In genomic region chr4:184538023-184538599, GRCh38 we compare ENCODE assay signal across 8 cellular contexts.
DNase-seq lines count a peak whose midpoint lies in the region; ATAC-seq and TF ChIP-seq lines count a peak whose summit lies in the region.

No MANE protein-coding gene starts in this region.

- intact Hi-C loops in dendritic cell treated with granulocyte-macrophage colony-stimulating factor and Interleukin-4, amounts not matched to agents 40 ng/mL and 50 ng/mL, for 4 days (cut with micrococcal nuclease): loop anchor here (1.0 to 5.0 kb wide), 4 partner anchors 146 to 274 kb away; no protein-coding TSS in a partner anchor

- 2% methylated on average over 18 of the region's 18 CpGs for WGBS in liver

- H3K27ac ChIP-seq in liver (ENCODE audit: low read depth in 1 of 2, low read length in 2 of 2): peak overlapping the region; percentile 88 to 98

- peak overlapping the region; percentile 74 to 86 (median 79) for H3K4me3 ChIP-seq in liver (ENCODE audit: low read depth in 1 of 3, low read length in 3 of 3)

- H3K4me1 Mint-ChIP-seq in dendritic cell treated with granulocyte-macrophage colony-stimulating factor and Interleukin-4, amounts not matched to agents 40 ng/mL and 50 ng/mL, for 4 days (ENCODE audit: low read depth): peaks cover 31% of the 10 kb centered on the region

- H3K4me3 Mint-ChIP-seq in dendritic cell treated with granulocyte-macrophage colony-stimulating factor and Interleukin-4, amounts not matched to agents 40 ng/mL and 50 ng/mL, for 4 days: peak overlapping the region; percentile 92

- TF ChIP-seq RAD21 in liver (IDR thresholded peaks at IDR 0.05): peak; percentile 91 to 93

- no peaks in the 10 kb centered on the region for H3K27me3 Mint-ChIP-seq in dendritic cell treated with granulocyte-macrophage colony-stimulating factor and Interleukin-4, amounts not matched to agents 40 ng/mL and 50 ng/mL, for 4 days

- DNase-seq in AG20443 (ENCODE audit: low spot score) (peak; percentile 86), NCI-H510A treated with DMSO at 0.1 percent for 48 hours (lab: John Stamatoyannopoulos, UW) (peak; percentile 66)
- DNase-seq in activated CD4-positive, alpha-beta T cell treated with anti-CD3 and anti-CD28 coated beads for 48 hours: peak; percentile 67
- peak; percentile 42 for DNase-seq in stimulated activated CD4-positive, alpha-beta T cell treated with anti-CD3 and anti-CD28 coated beads, Interleukin-4, amount 100 ng/mL, for 1 hour

- peaks cover 0 to 42% (median 10%) of the 10 kb centered on the region in 4 donors for H3K4me1 ChIP-seq in liver (ENCODE audit: control insufficient read depth in 4 of 4, insufficient read depth in 4 of 4, low read length in 3 of 4)

- H3K9me3 ChIP-seq in liver (ENCODE audit: control insufficient read depth in 4 of 4, low read length in 3 of 4): no peaks in the 10 kb centered on the region

- H3K9ac ChIP-seq in liver (ENCODE audit: low read depth in 1 of 2, low read length in 2 of 2): peak overlapping the region; percentile 96 to 99

- peak overlapping the region; percentile 97 for H3K27ac Mint-ChIP-seq in dendritic cell treated with granulocyte-macrophage colony-stimulating factor and Interleukin-4, amounts not matched to agents 40 ng/mL and 50 ng/mL, for 4 days

- peaks cover 0 to 2% (median 0%) of the 10 kb centered on the region in 4 donors for H3K36me3 ChIP-seq in liver (ENCODE audit: control insufficient read depth in 4 of 4, insufficient read depth in 3 of 4, low read depth in 1 of 4, low read length in 3 of 4)

- peaks cover 12% of the 10 kb centered on the region for H3K36me3 Mint-ChIP-seq in dendritic cell treated with granulocyte-macrophage colony-stimulating factor and Interleukin-4, amounts not matched to agents 40 ng/mL and 50 ng/mL, for 4 days (ENCODE audit: low read depth)

- no peaks in the 10 kb centered on the region for H3K9me3 Mint-ChIP-seq in dendritic cell treated with granulocyte-macrophage colony-stimulating factor and Interleukin-4, amounts not matched to agents 40 ng/mL and 50 ng/mL, for 4 days

- ATAC-seq in GM19023 (IDR thresholded peaks at IDR 0.05; ENCODE audit: unreplicated experiment): peak; percentile 56
- ATAC-seq in HG03342 (IDR thresholded peaks at IDR 0.05; ENCODE audit: unreplicated experiment): peak; percentile 48

- peak; percentile 78 for TF ChIP-seq CTCF in liver (IDR thresholded peaks at IDR 0.05; ENCODE audit: low read depth, low read length, missing input control)

- no peaks in the 10 kb centered on the region for H3K27me3 ChIP-seq in liver (ENCODE audit: control insufficient read depth in 4 of 4, insufficient read depth in 4 of 4, low read length in 3 of 4)

TF ChIP-seq in liver, 16 proteins besides CTCF, POLR2A, EP300 and RAD21:
- TF ChIP-seq, protein P1, sequence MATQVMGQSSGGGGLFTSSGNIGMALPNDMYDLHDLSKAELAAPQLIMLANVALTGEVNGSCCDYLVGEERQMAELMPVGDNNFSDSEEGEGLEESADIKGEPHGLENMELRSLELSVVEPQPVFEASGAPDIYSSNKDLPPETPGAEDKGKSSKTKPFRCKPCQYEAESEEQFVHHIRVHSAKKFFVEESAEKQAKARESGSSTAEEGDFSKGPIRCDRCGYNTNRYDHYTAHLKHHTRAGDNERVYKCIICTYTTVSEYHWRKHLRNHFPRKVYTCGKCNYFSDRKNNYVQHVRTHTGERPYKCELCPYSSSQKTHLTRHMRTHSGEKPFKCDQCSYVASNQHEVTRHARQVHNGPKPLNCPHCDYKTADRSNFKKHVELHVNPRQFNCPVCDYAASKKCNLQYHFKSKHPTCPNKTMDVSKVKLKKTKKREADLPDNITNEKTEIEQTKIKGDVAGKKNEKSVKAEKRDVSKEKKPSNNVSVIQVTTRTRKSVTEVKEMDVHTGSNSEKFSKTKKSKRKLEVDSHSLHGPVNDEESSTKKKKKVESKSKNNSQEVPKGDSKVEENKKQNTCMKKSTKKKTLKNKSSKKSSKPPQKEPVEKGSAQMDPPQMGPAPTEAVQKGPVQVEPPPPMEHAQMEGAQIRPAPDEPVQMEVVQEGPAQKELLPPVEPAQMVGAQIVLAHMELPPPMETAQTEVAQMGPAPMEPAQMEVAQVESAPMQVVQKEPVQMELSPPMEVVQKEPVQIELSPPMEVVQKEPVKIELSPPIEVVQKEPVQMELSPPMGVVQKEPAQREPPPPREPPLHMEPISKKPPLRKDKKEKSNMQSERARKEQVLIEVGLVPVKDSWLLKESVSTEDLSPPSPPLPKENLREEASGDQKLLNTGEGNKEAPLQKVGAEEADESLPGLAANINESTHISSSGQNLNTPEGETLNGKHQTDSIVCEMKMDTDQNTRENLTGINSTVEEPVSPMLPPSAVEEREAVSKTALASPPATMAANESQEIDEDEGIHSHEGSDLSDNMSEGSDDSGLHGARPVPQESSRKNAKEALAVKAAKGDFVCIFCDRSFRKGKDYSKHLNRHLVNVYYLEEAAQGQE (IDR thresholded peaks at IDR 0.05): no peak
- TF ChIP-seq SP1 (IDR thresholded peaks at IDR 0.05) (peak; percentile 68), GABPA (IDR thresholded peaks at IDR 0.05 in 1 of 2, conservative IDR thresholded peaks at IDR 0.05 in 1 of 2) (no peak), YY1 (IDR thresholded peaks at IDR 0.05) (no peak), TAF1 (conservative IDR thresholded peaks at IDR 0.05) (peak; percentile 40), RXRA (IDR thresholded peaks at IDR 0.05) (peak; percentile 41 to 82), HNF4G (IDR thresholded peaks at IDR 0.05) (no peak), NR2F2 (IDR thresholded peaks at IDR 0.05) (no peak), MAX (IDR thresholded peaks at IDR 0.05) (peak; percentile 28), HNF4A (conservative IDR thresholded peaks at IDR 0.05) (peak; percentile 45 to 68), FOXA1 (IDR thresholded peaks at IDR 0.05) (no peak), JUND (IDR thresholded peaks at IDR 0.05) (no peak), EGR1 (IDR thresholded peaks at IDR 0.05; ENCODE audit: low read depth in 2 of 2) (no peak), FOXA2 (IDR thresholded peaks at IDR 0.05) (no peak)
- TF ChIP-seq, protein P2, sequence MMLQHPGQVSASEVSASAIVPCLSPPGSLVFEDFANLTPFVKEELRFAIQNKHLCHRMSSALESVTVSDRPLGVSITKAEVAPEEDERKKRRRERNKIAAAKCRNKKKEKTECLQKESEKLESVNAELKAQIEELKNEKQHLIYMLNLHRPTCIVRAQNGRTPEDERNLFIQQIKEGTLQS (IDR thresholded peaks at IDR 0.05): no peak
- TF ChIP-seq, protein P3, sequence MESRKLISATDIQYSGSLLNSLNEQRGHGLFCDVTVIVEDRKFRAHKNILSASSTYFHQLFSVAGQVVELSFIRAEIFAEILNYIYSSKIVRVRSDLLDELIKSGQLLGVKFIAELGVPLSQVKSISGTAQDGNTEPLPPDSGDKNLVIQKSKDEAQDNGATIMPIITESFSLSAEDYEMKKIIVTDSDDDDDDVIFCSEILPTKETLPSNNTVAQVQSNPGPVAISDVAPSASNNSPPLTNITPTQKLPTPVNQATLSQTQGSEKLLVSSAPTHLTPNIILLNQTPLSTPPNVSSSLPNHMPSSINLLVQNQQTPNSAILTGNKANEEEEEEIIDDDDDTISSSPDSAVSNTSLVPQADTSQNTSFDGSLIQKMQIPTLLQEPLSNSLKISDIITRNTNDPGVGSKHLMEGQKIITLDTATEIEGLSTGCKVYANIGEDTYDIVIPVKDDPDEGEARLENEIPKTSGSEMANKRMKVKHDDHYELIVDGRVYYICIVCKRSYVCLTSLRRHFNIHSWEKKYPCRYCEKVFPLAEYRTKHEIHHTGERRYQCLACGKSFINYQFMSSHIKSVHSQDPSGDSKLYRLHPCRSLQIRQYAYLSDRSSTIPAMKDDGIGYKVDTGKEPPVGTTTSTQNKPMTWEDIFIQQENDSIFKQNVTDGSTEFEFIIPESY (IDR thresholded peaks at IDR 0.05): no peak
TF ChIP-seq in liver: peak in this region for 5.

Comparison
In these comparisons a context has a peak if more than half of its experiments do, and no peak if none do; other contexts are left out.
1. Peak in every context shown above with its lines: DNase-seq, ATAC-seq, H3K4me3 ChIP-seq and H3K27ac ChIP-seq.